Comparison of ENCODE assay signal across 1 cellular context in genomic region chr2:62325398-62325797, GRCh38.
TF ChIP-seq lines count a peak whose summit lies in the region.

No MANE protein-coding gene starts in this region.

TF ChIP-seq in HepG2, 621 proteins besides CTCF, POLR2A, EP300 and RAD21 (continued from another document):
- TF ChIP-seq ZBTB10 (CRISPR knock-in tag; IDR thresholded peaks at IDR 0.05; ENCODE audit: borderline replicate concordance): no peak
